ENCODE assay signal across 2 cellular contexts in genomic region chr16:2767891-2768290, GRCh38.
TF ChIP-seq lines count a peak whose summit lies in the region.

No MANE protein-coding gene starts in this region.

TF ChIP-seq in GM23338, 12 proteins besides CTCF, POLR2A, EP300 and RAD21:
- no peak for TF ChIP-seq STAT1 (IDR thresholded peaks at IDR 0.05; ENCODE audit: unreplicated experiment)
- TF ChIP-seq JUNB (IDR thresholded peaks at IDR 0.05; ENCODE audit: unreplicated experiment) = no peak
- TF ChIP-seq ETS1 (IDR thresholded peaks at IDR 0.05) = no peak

TF ChIP-seq in GM12878, 131 proteins besides CTCF, POLR2A, EP300 and RAD21:
- peak; percentile 36; the same call in 1 of the 2 replicates for TF ChIP-seq POLR2AphosphoS5 (IDR thresholded peaks at IDR 0.05; ENCODE audit: low read length)
- no peak for TF ChIP-seq RBBP5 (conservative IDR thresholded peaks at IDR 0.05)
